ENCODE assay signal across 26 cellular contexts in the genomic region with DNA sequence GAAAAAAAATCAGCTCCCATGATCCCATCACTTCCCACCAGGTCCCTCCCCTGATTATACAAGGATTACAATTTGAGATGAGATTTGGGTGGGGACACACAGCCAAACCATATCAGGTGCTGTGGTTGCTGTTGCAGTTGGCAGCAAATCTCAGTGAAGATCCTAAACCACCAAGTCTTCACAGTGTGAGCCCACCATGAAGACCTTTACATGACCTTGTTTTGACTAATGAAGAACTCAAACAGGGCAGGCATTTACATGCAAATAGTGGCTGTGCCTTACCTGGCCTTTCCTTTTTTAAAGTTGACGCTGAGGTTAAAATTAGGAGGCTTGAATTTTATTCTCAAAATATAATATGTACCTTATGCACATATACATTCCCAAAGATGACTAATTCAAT.
"Had no signal": no experiment of that assay in that cellular context is flagged by ENCODE, and none has a peak within 500 bp of the region (broad histone marks: within the 10 kb centered on the region; RNA-seq: fewer than 3 reads in every experiment).

No MANE protein-coding gene starts in this region.

- DNase-seq: naive thymus-derived CD4-positive, alpha-beta T cell; natural killer cell; nucleus accumbens; pancreas; retina; right lobe of liver; sigmoid colon; small intestine; stimulated activated CD4-positive, alpha-beta T cell treated with anti-CD3 and anti-CD28 coated beads, Interleukin-15, amount 100 ng/mL, for 24 hours; stimulated activated CD4-positive, alpha-beta T cell treated with anti-CD3 and anti-CD28 coated beads, Interleukin-2, amount 100 ng/mL, for 24 hours; stimulated activated CD4-positive, alpha-beta T cell treated with anti-CD3 and anti-CD28 coated beads, Interleukin-2, amount 100 ng/mL, for 48 hours; stimulated activated CD4-positive, alpha-beta T cell treated with anti-CD3 and anti-CD28 coated beads, Interleukin-4, amount 100 ng/mL, for 24 hours; stimulated activated naive B cell treated with anti-CD40 and anti-IgM and Interleukin-4, amounts not matched to agents 10 μg/mL and 1 μg/mL and 100 μg/mL, for 72 hours; stimulated activated naive CD4-positive, alpha-beta T cell treated with Interleukin-2 at 50 U/mL for 16 hours; stimulated activated naive CD8-positive, alpha-beta T cell treated with anti-CD3 and anti-CD28 coated beads, Interleukin-15, amount 100 ng/mL, for 72 hours; substantia nigra; testis; tibial artery; transverse colon; upper lobe of right lung; uterus had no signal

- H3K27me3 ChIP-seq: neutrophil, pancreas, right atrium auricular region, right lobe of liver, sigmoid colon, suprapubic skin, testis, tibial artery, transverse colon, upper lobe of right lung, uterus had no signal

- ATAC-seq: naive thymus-derived CD4-positive, alpha-beta T cell; natural killer cell; pancreas; right lobe of liver; stimulated activated effector memory CD8-positive, alpha-beta T cell treated with anti-CD3 and anti-CD28 coated beads, Interleukin-12 subunit alpha, Interleukin-12 subunit beta, amount 100 ng/mL, for 72 hours; stimulated activated naive B cell treated with anti-CD40 and anti-IgM and Interleukin-4, amounts not matched to agents 10 μg/mL and 1 μg/mL and 100 μg/mL, for 72 hours; stimulated activated naive CD8-positive, alpha-beta T cell treated with anti-CD3 and anti-CD28 coated beads, Interleukin-15, amount 100 ng/mL, for 72 hours; upper lobe of right lung had no signal

- H3K36me3 ChIP-seq: neutrophil, pancreas, prostate gland, right atrium auricular region, right lobe of liver, sigmoid colon, suprapubic skin, tibial artery, transverse colon, upper lobe of right lung, uterus had no signal

- H3K9me3 ChIP-seq: neutrophil, pancreas, prostate gland, right atrium auricular region, right lobe of liver, testis, tibial artery, transverse colon, upper lobe of right lung, uterus had no signal

- H3K4me3 ChIP-seq: pancreas, prostate gland, right atrium auricular region, right lobe of liver, sigmoid colon, suprapubic skin, testis, tibial artery, transverse colon, upper lobe of right lung, uterus had no signal

- H3K4me1 ChIP-seq: pancreas, prostate gland, right atrium auricular region, right lobe of liver, sigmoid colon, suprapubic skin, testis, tibial artery, transverse colon, upper lobe of right lung, uterus had no signal

- H3K27ac ChIP-seq: neutrophil, pancreas, prostate gland, right atrium auricular region, right lobe of liver, sigmoid colon, suprapubic skin, testis, tibial artery, transverse colon, upper lobe of right lung, uterus had no signal

- FAIRE-seq: pancreas, small intestine had no signal
